8 cellular contexts compared by ENCODE assay signal in the genomic region with DNA sequence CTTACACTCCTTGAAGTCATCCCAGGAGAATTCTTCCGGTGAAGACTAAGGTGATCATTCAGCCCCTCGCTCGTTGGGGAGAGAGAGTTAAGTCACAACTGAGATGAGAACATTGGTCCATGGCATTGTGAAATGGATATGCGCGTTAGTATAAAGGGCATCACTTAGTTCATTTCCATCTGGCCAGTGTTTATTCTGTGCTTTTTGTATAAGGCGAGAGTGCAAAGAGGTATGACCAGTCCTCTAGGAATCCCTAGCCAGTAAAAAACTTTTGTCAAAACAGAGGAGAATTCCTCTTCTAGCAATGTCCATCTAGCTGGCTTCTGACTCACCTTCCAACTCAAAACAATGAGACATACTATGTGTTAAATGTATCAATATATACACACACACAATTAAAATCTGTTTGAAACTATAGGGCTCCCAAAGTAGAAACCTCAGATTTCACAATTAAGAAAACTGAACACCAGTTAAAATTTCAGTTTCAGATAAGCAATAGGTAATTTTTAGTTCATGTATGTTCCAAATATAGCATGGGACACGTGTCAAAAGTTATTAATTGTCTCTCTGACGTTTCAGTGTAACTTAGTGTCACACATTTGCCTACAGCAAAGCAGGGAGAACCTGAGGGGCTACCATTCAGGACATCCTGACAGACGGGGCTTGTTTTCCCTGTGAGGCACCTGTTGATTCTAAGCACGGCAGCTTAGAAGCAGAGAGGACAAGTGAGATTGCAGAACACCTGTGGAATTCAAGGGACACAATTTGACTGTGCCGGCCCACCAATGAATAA.
DNase-seq lines count a peak whose midpoint lies in the region; ATAC-seq lines count a peak whose summit lies in the region.

No MANE protein-coding gene starts in this region.

- peaks cover 7% of the 10 kb centered on the region for H3K4me1 Mint-ChIP-seq in T-helper 17 cell

- no peak overlapping the region for H3K27ac Mint-ChIP-seq in T-helper 17 cell

- H3K9me3 ChIP-seq in T-helper 17 cell (ENCODE audit: control insufficient read depth, low read length, poor library complexity, severe bottlenecking) = no peaks in the 10 kb centered on the region

- H3K4me3 Mint-ChIP-seq in T-helper 17 cell = no peak overlapping the region

- DNase-seq in NAMALWA (ENCODE audit: low spot score) (peak; percentile 66), non-pigmented ciliary epithelial cell (ENCODE audit: low read depth) (peak; percentile 65), hippocampal formation (lab: John Stamatoyannopoulos, UW) (no peak), NCI-H526 treated with DMSO at 0.1 percent for 48 hours (lab: John Stamatoyannopoulos, UW) (no peak), DMS53 treated with DMSO at 0.1 percent for 48 hours (lab: John Stamatoyannopoulos, UW; ENCODE audit: unreplicated experiment) (no peak), T-helper 17 cell (no peak)

- peak; percentile 66 for ATAC-seq in GM18868 (IDR thresholded peaks at IDR 0.05; ENCODE audit: unreplicated experiment)
- peak; percentile 47 for ATAC-seq in HG02623 (IDR thresholded peaks at IDR 0.05; ENCODE audit: unreplicated experiment)
- no peak for ATAC-seq in T-helper 17 cell

- no peaks in the 10 kb centered on the region for H3K36me3 Mint-ChIP-seq in T-helper 17 cell (ENCODE audit: low read depth)

- H3K27me3 Mint-ChIP-seq in T-helper 17 cell = no peaks in the 10 kb centered on the region

Comparison
In these comparisons a context has a peak if more than half of its experiments do, and no peak if none do; other contexts are left out.
1. DNase-seq: peak in NAMALWA (single experiment) and non-pigmented ciliary epithelial cell (single experiment); none in hippocampal formation (0 of 2), NCI-H526 treated with DMSO at 0.1 percent for 48 hours (single experiment), DMS53 treated with DMSO at 0.1 percent for 48 hours (single experiment) and T-helper 17 cell (0 of 3).